ENCODE assay signal across 8 cellular contexts in the genomic region with DNA sequence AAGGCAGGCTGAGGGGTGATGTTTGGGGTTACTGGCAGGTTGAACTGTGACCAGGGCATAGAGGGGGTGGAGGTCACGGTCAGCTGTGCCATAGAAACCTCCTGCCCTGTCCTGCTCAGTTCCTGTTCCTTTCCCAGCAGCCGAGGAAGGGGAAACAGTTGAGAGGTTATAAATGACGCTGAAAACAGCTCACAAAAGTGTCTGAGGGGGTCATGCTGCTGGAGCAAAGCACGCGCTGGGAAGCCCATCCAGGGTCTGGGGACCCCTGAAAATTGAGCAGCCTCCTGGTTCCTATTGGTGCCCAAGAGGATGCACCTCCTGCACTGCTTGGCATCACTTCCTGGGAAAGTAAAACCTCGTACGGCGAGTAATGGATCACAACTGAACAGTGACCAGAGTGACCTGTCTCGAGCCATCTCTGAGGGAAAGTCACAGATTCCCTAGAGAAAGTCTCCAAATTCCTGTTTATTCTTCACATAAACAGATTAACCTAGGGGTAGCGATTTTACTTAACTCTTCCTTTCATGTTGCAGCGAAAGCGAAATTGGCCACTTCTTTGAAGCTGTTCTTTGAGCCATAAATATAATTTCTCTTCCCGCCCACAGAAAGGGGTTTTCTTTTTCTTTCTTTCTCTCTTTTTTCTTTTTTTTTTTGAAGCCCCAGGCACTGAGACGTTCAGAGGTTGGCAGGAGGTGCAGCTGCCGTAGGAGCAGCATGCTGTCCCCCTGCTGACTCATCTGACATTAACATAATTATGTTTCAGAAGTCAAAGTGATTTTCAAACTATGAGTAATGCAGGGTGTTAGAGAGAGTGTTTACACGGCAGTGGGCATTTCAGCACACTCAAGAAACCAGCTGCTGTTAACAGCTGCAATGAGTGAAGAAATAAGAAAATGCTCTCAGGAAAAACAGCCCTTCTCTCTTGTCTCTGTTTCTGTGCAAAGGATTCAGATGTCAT. TPM values are rescaled to one million over a fixed set of nuclear protein-coding genes. Genes with fewer than 3 reads are reported as not detected.
DNase-seq lines count a peak whose midpoint lies in the region; ATAC-seq, FAIRE-seq and TF ChIP-seq lines count a peak whose summit lies in the region.

No MANE protein-coding gene starts in this region.

- in situ Hi-C loops in GM13976 (cut with MboI; ENCODE audit: low sequenced_read_pairs, unreplicated experiment) (loop anchor here (10.0 kb wide), 1 partner anchor 58 kb away; a partner anchor contains a TSS), K562 (cut with MboI) (no loop called here)

- peak overlapping the region; percentile 22 to 62; a peak in 3 of 4 replicates for H3K9ac ChIP-seq in K562 (ENCODE audit: insufficient read depth in 1 of 2, low read depth in 2 of 2, low read length in 2 of 2)

- H3K27ac ChIP-seq in K562 (ENCODE audit: extremely low read depth, low read depth, low read length), result no peak overlapping the region
- peak overlapping the region; percentile 58 for H3K27ac ChIP-seq in layer of hippocampus (ENCODE audit: low read depth, low read length)

- peak overlapping the region; percentile 49 for H3K4me2 ChIP-seq in K562 (ENCODE audit: insufficient read depth, low read length)

- H3K9me3 ChIP-seq in K562 (replicated peaks; ENCODE audit: control insufficient read depth, insufficient read depth, low read depth, low read length), result no peaks in the 10 kb centered on the region

- CTCF ChIA-PET in T-cell (lab: Charles Lee), result interaction anchor here in 1 of 2 donors (0.6 to 1.8 kb wide), 6 partner anchors 17 to 1759 kb away, joined by 3 to 6 read pairs (median 4); no protein-coding TSS in a partner anchor
- CTCF ChIA-PET in K562 (lab: Yijun Ruan, JAX; ENCODE audit: low intra/inter-chr PET ratio), result no interaction called here

- H3K27me3 Mint-ChIP-seq in HFFc6 (ENCODE audit: insufficient read depth) (peaks cover 22% of the 10 kb centered on the region), T-cell (no peaks in the 10 kb centered on the region)

- intact Hi-C loops in K562 (cut with micrococcal nuclease), result no loop called here

- TF ChIP-seq CTCF in GM13976 (IDR thresholded peaks at IDR 0.05; ENCODE audit: borderline replicate concordance, control extremely low read depth, extremely low read depth, insufficient read depth, missing control alignments) (no peak), HFFc6 (IDR thresholded peaks at IDR 0.05) (0 out of 2 replicates have a peak, but pooled peaks have one; percentile 8), NB4 (IDR thresholded peaks at IDR 0.05; ENCODE audit: low read depth, low read length) (no peak), K562 (IDR thresholded peaks at IDR 0.05 in 2 of 3, conservative IDR thresholded peaks at IDR 0.05 in 1 of 3; ENCODE audit: insufficient read depth in 2 of 3, low read depth in 1 of 3, low read length in 3 of 3) (no peak)

- TF ChIP-seq RAD21 in K562 (CRISPR knock-in tag; conservative IDR thresholded peaks at IDR 0.05 in 1 of 2, IDR thresholded peaks at IDR 0.05 in 1 of 2), result no peak

- H3K4me1 Mint-ChIP-seq in HFFc6 (ENCODE audit: low read depth), result peaks cover 19% of the 10 kb centered on the region
- H3K4me1 Mint-ChIP-seq in T-cell, result peaks cover 15 to 21% (median 18%) of the 10 kb centered on the region in 3 donors

- peaks cover 3% of the 10 kb centered on the region; the same call in 1 of the 2 replicates for H3K9me3 Mint-ChIP-seq in HFFc6
- H3K9me3 Mint-ChIP-seq in T-cell, result peaks cover 4 to 8% (median 5%) of the 10 kb centered on the region in 3 donors

- BruUV-seq in K562 (replicated peaks; lab: Mats Ljungman, UMichigan), result no TSS peak

- H3K36me3 Mint-ChIP-seq in HFFc6 (ENCODE audit: low read depth) (no peaks in the 10 kb centered on the region), T-cell (no peaks in the 10 kb centered on the region)

- H3K4me3 Mint-ChIP-seq in HFFc6 (peak overlapping the region; percentile 91), T-cell (peak overlapping the region; percentile 82 to 90 (median 90))

- DNase-seq in GM13976 (ENCODE audit: low spot score), result peak; percentile 85
- peak; percentile 65 for DNase-seq in HFFc6
- peak; percentile 78 for DNase-seq in NB4 (ENCODE audit: low read depth)
- DNase-seq in T-cell, result peak in 31 of 34 experiments; percentile 3 to 50 (median 26)
- DNase-seq in K562 (ENCODE audit: extremely low read depth in 1 of 4, low spot score in 3 of 4), result peak; percentile 32 to 74 (median 50)
- DNase-seq in stimulated activated CD4-positive, alpha-beta T cell treated with anti-CD3 and anti-CD28 coated beads, Interleukin-2, amount 100 ng/mL, for 24 hours, result peak; percentile 65 to 66
- no peak for DNase-seq in OCI-M2 (lab: John Stamatoyannopoulos, UW; ENCODE audit: unreplicated experiment)

- H3K36me3 ChIP-seq in K562 (ENCODE audit: control insufficient read depth, insufficient read depth, low read length), result no peaks in the 10 kb centered on the region

- no peaks in the 10 kb centered on the region for H3K9me1 ChIP-seq in K562 (ENCODE audit: control insufficient read depth, insufficient read depth, low read length)

- H2AFZ ChIP-seq in K562 (ENCODE audit: low read depth, low read length), result peak overlapping the region; percentile 56

- TF ChIP-seq POLR2A in NB4 (IDR thresholded peaks at IDR 0.05; ENCODE audit: extremely low read depth, insufficient read length), result no peak
- no peak for TF ChIP-seq POLR2A in K562 (conservative IDR thresholded peaks at IDR 0.05)

- ATAC-seq in T-cell (replicated peaks in 1 of 4), result peak; percentile 96 to 100 (median 100)
- peak; percentile 92 for ATAC-seq in K562

- H3K4me1 ChIP-seq in K562 (replicated peaks in 1 of 2; ENCODE audit: control insufficient read depth in 2 of 2, insufficient read depth in 2 of 2, low read length in 2 of 2), result peaks cover 0 to 13% of the 10 kb centered on the region in 2 experiments; a peak in 3 of 5 replicates

- H4K20me1 ChIP-seq in K562 (replicated peaks; ENCODE audit: control insufficient read depth, insufficient read depth, low read length), result no peaks in the 10 kb centered on the region

- H3K27me3 ChIP-seq in K562 (ENCODE audit: control insufficient read depth in 2 of 2, insufficient read depth in 2 of 2, low read length in 2 of 2) (peaks cover 4 to 15% of the 10 kb centered on the region in 2 experiments; a peak in 4 of 5 replicates), layer of hippocampus (ENCODE audit: control insufficient read depth, insufficient read depth, low read length) (no peaks in the 10 kb centered on the region)

- TF ChIP-seq EP300 in K562 (IDR thresholded peaks at IDR 0.05; ENCODE audit: low read length), result no peak

- peak; percentile 71 for FAIRE-seq in K562 (lab: Jason Lieb, UNC)

- H3K79me2 ChIP-seq in K562 (ENCODE audit: control insufficient read depth, insufficient read depth, low read length), result no peaks in the 10 kb centered on the region

- 13% methylated on average over 16 of the region's 16 CpGs for WGBS in K562 (ENCODE audit: insufficient coverage, low coverage, missing lambda C conversion rate)

- H3K27ac Mint-ChIP-seq in HFFc6 (peak overlapping the region; percentile 64), T-cell (peak overlapping the region; percentile 85 to 94)

- H3K4me3 ChIP-seq in NB4 (ENCODE audit: low read depth, low read length) (peak overlapping the region; percentile 62), K562 (no peak overlapping the region)

- POLR2A ChIA-PET in T-cell (lab: Charles Lee) (interaction anchor here in 1 of 2 donors (0.6 to 0.8 kb wide), 3 partner anchors 20 to 134 kb away, joined by 3 to 5 read pairs (median 3); no protein-coding TSS in a partner anchor), K562 (lab: Yijun Ruan, JAX) (interaction anchor here (0.7 to 1.9 kb wide), 7 partner anchors 8 to 227 kb away, joined by 3 to 9 read pairs (median 3); a partner anchor contains a TSS)

TF ChIP-seq in K562, 482 proteins besides CTCF, POLR2A, EP300 and RAD21 (continues in another document):
- TF ChIP-seq ZNF316 (IDR thresholded peaks at IDR 0.05) (peak; percentile 87), HSF4 (CRISPR knock-in tag; IDR thresholded peaks at IDR 0.05; ENCODE audit: borderline replicate concordance) (no peak), NCOR1 (IDR thresholded peaks at IDR 0.05) (no peak), ZNF224 (CRISPR knock-in tag; IDR thresholded peaks at IDR 0.05) (no peak), U2AF1 (optimal IDR thresholded peaks at IDR 0.05; ENCODE audit: low read depth, low read length) (no peak), CEBPG (CRISPR knock-in tag; IDR thresholded peaks at IDR 0.05) (no peak), CEBPG (tag; conservative IDR thresholded peaks at IDR 0.05 in 1 of 2, IDR thresholded peaks at IDR 0.05 in 1 of 2) (peak; percentile 32 to 48; a peak in 1 of 4 replicates), GABPB2 (CRISPR knock-in tag; conservative IDR thresholded peaks at IDR 0.05) (no peak)

RNA-seq across cellular contexts. Expression of a gene that starts 41.8 kb away (rescaled TPM):
- total RNA-seq in HFFc6 (2021; fragmentation: NEBNext Ultra II Directional; extraction: Animal tissue kit (Norgen Biotek cat#: 25700)), result 1 to 10 TPM; 1.9 to 5.5 (median 4.8) TPM
- total RNA-seq in T-cell (10 to 100 TPM in 2 of 5 donors, 1 to 10 TPM in 3; 1.5 to 20.1 (median 3.1) TPM), K562 (2014; rRNA removed) (17.2 and 19.8 TPM in 2 replicates), K562 (2014; rRNA removed; fragmentation: Illumina TruSeq; extraction: Trizol) (25.9 and 32.7 TPM in 2 replicates), K562 (2015; rRNA removed; fragmentation: Illumina TruSeq; extraction: Trizol) (2.9 and 3.5 TPM in 2 replicates), K562 (2021) (21.8 and 27.6 TPM in 2 replicates)
- 31.4 and 31.5 TPM in 2 replicates for total RNA-seq in K562 (2011; cell fraction: chromatin; rRNA removed; ENCODE audit: low replicate concordance)
- 21.5 and 24.3 TPM in 2 replicates for total RNA-seq in K562 (2011; cell fraction: nucleolus; rRNA removed)
- 32.1 and 39.3 TPM in 2 replicates for total RNA-seq in K562 (2011; cell fraction: nucleoplasm; rRNA removed)
- polyA plus RNA-seq in K562 (2011; rRNA removed) (12.0 and 13.2 TPM in 2 replicates), K562 (2014; fragmentation: Illumina TruSeq; extraction: Trizol) (27.6 and 32.0 TPM in 2 replicates), K562 (2014; fragmentation: Nextera tagmentation; extraction: Ambion mirVana) (1 to 10 TPM; 6.1 to 6.8 TPM), K562 (2014; rRNA removed) (26.2 and 28.2 TPM in 2 replicates)
- polyA plus RNA-seq in K562 (2011; cell fraction: cytosol; rRNA removed), result 5.6 and 9.8 TPM in 2 replicates
- 15.2 and 16.0 TPM in 2 replicates for polyA plus RNA-seq in K562 (2011; cell fraction: nucleus; rRNA removed)
- 10.8 and 39.2 TPM in 2 replicates for polyA plus RNA-seq in K562 (2012)
- polyA minus RNA-seq in K562 (2011; rRNA and poly(A)+ RNA removed), result 12.2 and 14.3 TPM in 2 replicates
- 4.9 and 7.1 TPM in 2 replicates for polyA minus RNA-seq in K562 (2011; cell fraction: cytosol; rRNA and poly(A)+ RNA removed)
- polyA minus RNA-seq in K562 (2011; cell fraction: nucleus; rRNA and poly(A)+ RNA removed), result 14.4 and 22.3 TPM in 2 replicates
